9 cellular contexts compared by ENCODE assay signal in the genomic region with DNA sequence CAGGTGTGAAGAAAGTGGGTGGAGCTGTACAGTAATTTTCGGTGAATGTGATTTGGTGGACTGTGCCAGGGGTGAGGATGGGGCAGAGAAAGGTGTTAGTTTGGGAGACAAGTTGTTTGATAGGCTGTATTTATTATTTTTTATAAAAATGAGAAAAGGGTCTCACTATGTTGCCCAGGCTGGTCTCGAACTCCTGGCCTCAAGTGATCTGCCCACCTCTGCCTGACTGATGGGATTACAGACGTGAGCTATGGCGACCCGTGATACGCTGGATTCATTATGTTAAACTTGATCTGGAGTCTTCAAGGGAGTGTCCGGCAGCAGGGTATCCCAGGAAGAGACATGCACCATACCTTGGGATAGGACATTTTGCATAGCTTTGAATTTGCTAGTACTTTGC. TPM values are rescaled to one million over a fixed set of nuclear protein-coding genes. Genes with fewer than 3 reads are reported as not detected.
DNase-seq lines count a peak whose midpoint lies in the region; ATAC-seq and TF ChIP-seq lines count a peak whose summit lies in the region.
"Had no signal": no experiment of that assay in that cellular context is flagged by ENCODE, and none has a peak within 500 bp of the region (broad histone marks: within the 10 kb centered on the region; RNA-seq: fewer than 3 reads in every experiment).

No MANE protein-coding gene starts in this region.

- H3K4me1 Mint-ChIP-seq in natural killer cell: peaks cover 55% of the 10 kb centered on the region in 2 donors

- intact Hi-C loops in natural killer cell (cut with micrococcal nuclease): loop anchor here (2.0 to 5.0 kb wide), 4 partner anchors 73 to 383 kb away; partner anchors contain the start of gene VDAC2

- H3K4me3 Mint-ChIP-seq in natural killer cell: peak overlapping the region; percentile 97

- H3K27ac ChIP-seq in ACC112 (ENCODE audit: low read depth, low read length) (no peak overlapping the region), HUES48 (ENCODE audit: low read depth, low read length) (no peak overlapping the region)

- H3K4me1 ChIP-seq in ACC112 (ENCODE audit: control insufficient read depth, insufficient read depth, low read length, unreplicated experiment): peaks cover 18% of the 10 kb centered on the region
- H3K4me1 ChIP-seq in HUES48 (ENCODE audit: control insufficient read depth, insufficient read depth, low read length): peaks cover 11% of the 10 kb centered on the region

- H3K27me3 ChIP-seq in ACC112 (ENCODE audit: insufficient read depth, low read length) (no peaks in the 10 kb centered on the region), HUES48 (ENCODE audit: control insufficient read depth, insufficient read depth, low read length) (no peaks in the 10 kb centered on the region)

- no peaks in the 10 kb centered on the region for H3K9me3 Mint-ChIP-seq in natural killer cell

- ATAC-seq in natural killer cell (no peak), esophagus mucosa (no peak), HG03159 (IDR thresholded peaks at IDR 0.05; ENCODE audit: unreplicated experiment) (no peak)

- DNase-seq in cardiac fibroblast (ENCODE audit: low read depth in 2 of 2) (no peak), natural killer cell (no peak), HUDEP-2 (lab: John Stamatoyannopoulos, UW; ENCODE audit: unreplicated experiment in 76 of 76) (no peak), NCI-H526 (lab: John Stamatoyannopoulos, UW) (no peak)
- DNase-seq: NCI-H446 treated with DMSO at 0.1 percent for 48 hours had no signal

- H3K9me3 ChIP-seq in HUES48 (ENCODE audit: control insufficient read depth, insufficient read depth, low read length): no peaks in the 10 kb centered on the region

- no peaks in the 10 kb centered on the region for H3K27me3 Mint-ChIP-seq in natural killer cell (ENCODE audit: low read depth in 2 of 2)

- no peaks in the 10 kb centered on the region for H3K36me3 ChIP-seq in ACC112 (ENCODE audit: insufficient read depth, low read length)
- no peaks in the 10 kb centered on the region for H3K36me3 ChIP-seq in HUES48 (ENCODE audit: control insufficient read depth, insufficient read depth, low read length)

- H2AFZ ChIP-seq in ACC112 (ENCODE audit: low read length, unreplicated experiment): no peak overlapping the region

- H3K36me3 Mint-ChIP-seq in natural killer cell: no peaks in the 10 kb centered on the region

- peak overlapping the region; percentile 98 for H3K4me3 ChIP-seq in ACC112 (ENCODE audit: low read depth, low read length)
- H3K4me3 ChIP-seq in HUES48 (ENCODE audit: low read depth, low read length): peak overlapping the region; percentile 90; the same call in 1 of the 2 replicates
- peak overlapping the region; percentile 62 to 78 for H3K4me3 ChIP-seq in cardiac fibroblast (replicated peaks in 1 of 2; ENCODE audit: low read depth in 2 of 2, low read length in 2 of 2)

- H3K27ac Mint-ChIP-seq in natural killer cell: peak overlapping the region; percentile 94 to 98

- TF ChIP-seq CTCF in cardiac fibroblast (IDR thresholded peaks at IDR 0.05; ENCODE audit: low read depth, low read length) (no peak), natural killer cell (IDR thresholded peaks at IDR 0.05) (no peak)

- peaks cover 31% of the 10 kb centered on the region for H3K79me2 ChIP-seq in ACC112 (ENCODE audit: control insufficient read depth, insufficient read depth, low read length, unreplicated experiment)

- H3K9ac ChIP-seq in HUES48 (ENCODE audit: low read depth, low read length): no peak overlapping the region

RNA-seq across cellular contexts. Expression of gene KAT6B, which starts 1.3 kb away (rescaled TPM):
- total RNA-seq in natural killer cell (100 to 1,000 TPM; 117 to 133 (median 121) TPM), esophagus mucosa (17.3 TPM)
